8 cellular contexts compared by ENCODE assay signal in the genomic region with DNA sequence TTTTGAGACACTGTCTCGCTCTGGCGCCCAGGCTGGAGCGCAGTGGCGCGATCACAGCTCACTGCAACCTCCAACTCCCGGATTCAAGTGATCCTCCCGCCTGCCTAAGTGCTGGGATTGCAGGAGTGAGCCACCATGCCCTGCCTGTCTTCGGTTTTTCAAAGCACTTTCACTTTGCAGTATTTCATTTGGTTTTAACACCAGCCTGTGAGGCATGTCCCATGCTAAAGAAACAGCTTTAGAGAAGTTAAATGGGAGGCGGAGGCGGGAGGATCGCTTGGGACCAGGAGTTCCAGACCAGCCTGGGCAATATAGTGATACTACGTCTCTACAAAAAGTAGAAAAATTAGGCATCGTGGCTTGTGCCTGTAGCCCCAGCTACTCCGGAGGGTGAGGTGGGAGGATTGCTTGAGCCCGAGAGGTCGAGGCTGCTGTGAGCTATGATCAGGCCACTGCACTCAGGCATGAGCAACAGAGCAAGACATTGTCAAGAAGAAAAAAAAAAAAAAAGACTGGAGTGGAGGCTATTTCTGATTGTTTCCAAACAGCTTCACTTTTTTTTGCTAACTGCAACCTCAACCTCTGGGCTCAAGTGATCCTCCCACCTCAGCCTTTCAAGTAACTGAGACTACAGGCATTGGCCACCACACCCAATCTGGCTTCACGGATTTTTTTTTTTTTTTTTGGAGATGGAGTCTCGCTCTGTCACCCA. TPM values are rescaled to one million over a fixed set of nuclear protein-coding genes. Genes with fewer than 3 reads are reported as not detected.
A peak's percentile ranks its signal among the peaks of the same experiment; 100 is the strongest.
DNase-seq lines count a peak whose midpoint lies in the region; ATAC-seq and TF ChIP-seq lines count a peak whose summit lies in the region.

No MANE protein-coding gene starts in this region.

- H3K9me3 Mint-ChIP-seq in nephron progenitor cell: no peaks in the 10 kb centered on the region

- peaks cover 28% of the 10 kb centered on the region for H3K4me1 Mint-ChIP-seq in nephron progenitor cell

- no peak for TF ChIP-seq CTCF in PC-9 (conservative IDR thresholded peaks at IDR 0.05)
- TF ChIP-seq CTCF in nephron progenitor cell (IDR thresholded peaks at IDR 0.05): no peak

- peaks cover 15% of the 10 kb centered on the region; the same call in 1 of the 2 replicates for H4K20me1 ChIP-seq in PC-9 (ENCODE audit: insufficient read depth)

- H3K27ac ChIP-seq in PC-9: no peak overlapping the region; the same call in 1 of the 2 replicates

- no peaks in the 10 kb centered on the region for H3K27me3 ChIP-seq in PC-9 (ENCODE audit: insufficient read depth, low read depth)

- H3K4me3 ChIP-seq in PC-9: peak overlapping the region; percentile 78

- H3K9me2 ChIP-seq in PC-9 (ENCODE audit: insufficient read depth): no peaks in the 10 kb centered on the region

- DNase-seq in PC-9 (no peak), dermis blood vessel endothelial cell (peak; percentile 24), nephron progenitor cell (peak; percentile 32)

- CTCF ChIA-PET in PC-9 (lab: Charles Lee): interaction anchor here (0.6 kb wide), 2 partner anchors 161 to 1553 kb away, joined by 4 to 13 read pairs; no protein-coding TSS in a partner anchor

- H3K79me2 ChIP-seq in PC-9 (ENCODE audit: low read depth): peaks cover 82% of the 10 kb centered on the region

- no peaks in the 10 kb centered on the region for H3K9me3 ChIP-seq in PC-9 (ENCODE audit: insufficient read depth, low read depth)

- H3K4me1 ChIP-seq in PC-9 (replicated peaks; ENCODE audit: insufficient read depth): peaks cover 12% of the 10 kb centered on the region

- intact Hi-C loops in PC-9 (cut with micrococcal nuclease; ENCODE audit: unreplicated experiment): loop anchor here (5.0 kb wide), 2 partner anchors 171 to 339 kb away; no protein-coding TSS in a partner anchor

- H3K4me2 ChIP-seq in PC-9: peak overlapping the region; percentile 84

- H3K36me3 Mint-ChIP-seq in nephron progenitor cell (ENCODE audit: low read depth): peaks cover 42% of the 10 kb centered on the region

- H3F3A ChIP-seq in PC-9 (ENCODE audit: insufficient read depth, low read depth): peaks cover 26% of the 10 kb centered on the region

- H3K27ac Mint-ChIP-seq in nephron progenitor cell: peak overlapping the region; percentile 97

- peak; percentile 18 for TF ChIP-seq POLR2A in GM15510 (IDR thresholded peaks at IDR 0.05; ENCODE audit: borderline replicate concordance, extremely low read depth, insufficient read length)

- no peak overlapping the region for H2AFZ ChIP-seq in PC-9

- no peaks in the 10 kb centered on the region for H3K27me3 Mint-ChIP-seq in nephron progenitor cell (ENCODE audit: low read depth, poor library complexity)

- no TSS peak for BruUV-seq in PC-9 (replicated peaks; lab: Mats Ljungman, UMichigan)

- POLR2A ChIA-PET in PC-9 (lab: Charles Lee; ENCODE audit: unreplicated experiment): no interaction called here

- peaks cover 11% of the 10 kb centered on the region; the same call in 1 of the 2 replicates for H3K36me3 ChIP-seq in PC-9 (ENCODE audit: low read depth)

- H3K4me3 Mint-ChIP-seq in nephron progenitor cell: peak overlapping the region; percentile 89

- ATAC-seq in HG02970 (IDR thresholded peaks at IDR 0.05; ENCODE audit: low FRiP score, unreplicated experiment) (no peak), GM18867 (IDR thresholded peaks at IDR 0.05; ENCODE audit: unreplicated experiment) (no peak), HG03139 (IDR thresholded peaks at IDR 0.05; ENCODE audit: unreplicated experiment) (no peak), GM21786 (IDR thresholded peaks at IDR 0.05; ENCODE audit: unreplicated experiment) (no peak)

RNA-seq across cellular contexts. Expression of gene METTL23, which starts 1.3 kb away (rescaled TPM):
- total RNA-seq in PC-9 (2021) (31.7 and 40.5 TPM in 2 replicates), dermis blood vessel endothelial cell (23.1 and 31.3 TPM in 2 replicates)

RNA-seq across cellular contexts. Expression of gene JMJD6, which starts 1.5 kb away (rescaled TPM):
- 19.4 and 25.2 TPM in 2 replicates for total RNA-seq in PC-9 (2021)
- 20.8 and 23.1 TPM in 2 replicates for total RNA-seq in dermis blood vessel endothelial cell

RNA-seq across cellular contexts. Expression of gene SRSF2, which starts 9.2 kb away (rescaled TPM):
- total RNA-seq in PC-9 (2021): 186 and 187 TPM in 2 replicates
- 146 and 355 TPM in 2 replicates for total RNA-seq in dermis blood vessel endothelial cell

RNA-seq across cellular contexts. Expression of gene MFSD11, which starts 10.0 kb away (rescaled TPM):
- total RNA-seq in PC-9 (2021) (43.8 and 47.3 TPM in 2 replicates), dermis blood vessel endothelial cell (29.5 and 37.8 TPM in 2 replicates)

RNA-seq across cellular contexts. Expression of gene MXRA7, which starts 17.1 kb away (rescaled TPM):
- total RNA-seq in PC-9 (2021): 5.5 and 8.9 TPM in 2 replicates
- 131 and 250 TPM in 2 replicates for total RNA-seq in dermis blood vessel endothelial cell

Comparison
In these comparisons a context has a peak if more than half of its experiments do, and no peak if none do; other contexts are left out.
1. DNase-seq: peak in dermis blood vessel endothelial cell (single experiment) and nephron progenitor cell (single experiment); none in PC-9 (0 of 2).